Comparison of ENCODE assay signal across 1 cellular context in the genomic region with DNA sequence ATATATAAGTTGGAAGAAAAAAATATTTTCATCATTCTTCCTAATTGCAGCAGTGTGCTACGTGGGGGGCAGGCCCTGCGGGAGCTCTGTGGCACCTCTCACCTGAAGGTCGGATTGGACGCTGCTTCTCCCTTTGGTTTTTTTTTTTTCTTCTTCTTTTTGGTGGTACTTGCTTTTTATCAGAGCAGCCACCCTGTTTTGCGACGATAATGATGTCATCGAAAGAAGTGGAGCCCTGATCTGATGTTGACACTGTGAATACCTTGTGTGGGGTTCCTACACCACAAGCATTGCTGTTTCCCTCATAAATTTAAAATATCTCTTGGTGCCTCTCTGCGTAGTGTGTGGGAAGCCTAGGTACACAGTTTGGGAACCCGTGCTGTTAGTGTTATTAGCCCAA.
TF ChIP-seq lines count a peak whose summit lies in the region.

No MANE protein-coding gene starts in this region.

TF ChIP-seq in K562, 482 proteins besides CTCF, POLR2A, EP300 and RAD21 (continued from another document):
- TF ChIP-seq, protein P1, sequence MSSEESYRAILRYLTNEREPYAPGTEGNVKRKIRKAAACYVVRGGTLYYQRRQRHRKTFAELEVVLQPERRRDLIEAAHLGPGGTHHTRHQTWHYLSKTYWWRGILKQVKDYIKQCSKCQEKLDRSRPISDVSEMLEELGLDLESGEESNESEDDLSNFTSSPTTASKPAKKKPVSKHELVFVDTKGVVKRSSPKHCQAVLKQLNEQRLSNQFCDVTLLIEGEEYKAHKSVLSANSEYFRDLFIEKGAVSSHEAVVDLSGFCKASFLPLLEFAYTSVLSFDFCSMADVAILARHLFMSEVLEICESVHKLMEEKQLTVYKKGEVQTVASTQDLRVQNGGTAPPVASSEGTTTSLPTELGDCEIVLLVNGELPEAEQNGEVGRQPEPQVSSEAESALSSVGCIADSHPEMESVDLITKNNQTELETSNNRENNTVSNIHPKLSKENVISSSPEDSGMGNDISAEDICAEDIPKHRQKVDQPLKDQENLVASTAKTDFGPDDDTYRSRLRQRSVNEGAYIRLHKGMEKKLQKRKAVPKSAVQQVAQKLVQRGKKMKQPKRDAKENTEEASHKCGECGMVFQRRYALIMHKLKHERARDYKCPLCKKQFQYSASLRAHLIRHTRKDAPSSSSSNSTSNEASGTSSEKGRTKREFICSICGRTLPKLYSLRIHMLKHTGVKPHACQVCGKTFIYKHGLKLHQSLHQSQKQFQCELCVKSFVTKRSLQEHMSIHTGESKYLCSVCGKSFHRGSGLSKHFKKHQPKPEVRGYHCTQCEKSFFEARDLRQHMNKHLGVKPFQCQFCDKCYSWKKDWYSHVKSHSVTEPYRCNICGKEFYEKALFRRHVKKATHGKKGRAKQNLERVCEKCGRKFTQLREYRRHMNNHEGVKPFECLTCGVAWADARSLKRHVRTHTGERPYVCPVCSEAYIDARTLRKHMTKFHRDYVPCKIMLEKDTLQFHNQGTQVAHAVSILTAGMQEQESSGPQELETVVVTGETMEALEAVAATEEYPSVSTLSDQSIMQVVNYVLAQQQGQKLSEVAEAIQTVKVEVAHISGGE (CRISPR knock-in tag; IDR thresholded peaks at IDR 0.05): no peak
- no peak for TF ChIP-seq SMARCA5 (IDR thresholded peaks at IDR 0.05)
- TF ChIP-seq, protein P2, sequence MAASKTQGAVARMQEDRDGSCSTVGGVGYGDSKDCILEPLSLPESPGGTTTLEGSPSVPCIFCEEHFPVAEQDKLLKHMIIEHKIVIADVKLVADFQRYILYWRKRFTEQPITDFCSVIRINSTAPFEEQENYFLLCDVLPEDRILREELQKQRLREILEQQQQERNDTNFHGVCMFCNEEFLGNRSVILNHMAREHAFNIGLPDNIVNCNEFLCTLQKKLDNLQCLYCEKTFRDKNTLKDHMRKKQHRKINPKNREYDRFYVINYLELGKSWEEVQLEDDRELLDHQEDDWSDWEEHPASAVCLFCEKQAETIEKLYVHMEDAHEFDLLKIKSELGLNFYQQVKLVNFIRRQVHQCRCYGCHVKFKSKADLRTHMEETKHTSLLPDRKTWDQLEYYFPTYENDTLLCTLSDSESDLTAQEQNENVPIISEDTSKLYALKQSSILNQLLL (CRISPR knock-in tag; IDR thresholded peaks at IDR 0.05; ENCODE audit: borderline replicate concordance): no peak
- TF ChIP-seq VEZF1 (CRISPR knock-in tag; IDR thresholded peaks at IDR 0.05): 0 out of 2 replicates have a peak, but pooled peaks have one; percentile 24
- no peak for TF ChIP-seq ZNF253 (CRISPR knock-in tag; conservative IDR thresholded peaks at IDR 0.05)
- TF ChIP-seq NR2C1 (IDR thresholded peaks at IDR 0.05): no peak
- no peak for TF ChIP-seq NR2C1 (tag; IDR thresholded peaks at IDR 0.05)
- TF ChIP-seq, protein P3, sequence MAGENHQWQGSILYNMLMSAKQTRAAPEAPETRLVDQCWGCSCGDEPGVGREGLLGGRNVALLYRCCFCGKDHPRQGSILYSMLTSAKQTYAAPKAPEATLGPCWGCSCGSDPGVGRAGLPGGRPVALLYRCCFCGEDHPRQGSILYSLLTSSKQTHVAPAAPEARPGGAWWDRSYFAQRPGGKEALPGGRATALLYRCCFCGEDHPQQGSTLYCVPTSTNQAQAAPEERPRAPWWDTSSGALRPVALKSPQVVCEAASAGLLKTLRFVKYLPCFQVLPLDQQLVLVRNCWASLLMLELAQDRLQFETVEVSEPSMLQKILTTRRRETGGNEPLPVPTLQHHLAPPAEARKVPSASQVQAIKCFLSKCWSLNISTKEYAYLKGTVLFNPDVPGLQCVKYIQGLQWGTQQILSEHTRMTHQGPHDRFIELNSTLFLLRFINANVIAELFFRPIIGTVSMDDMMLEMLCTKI (IDR thresholded peaks at IDR 0.05; ENCODE audit: partially characterized antibody): no peak
- peak; percentile 69 for TF ChIP-seq NBN (IDR thresholded peaks at IDR 0.05; ENCODE audit: low read depth)
- peak in 1 of 2 experiments; percentile 75; a peak in 2 of 4 replicates for TF ChIP-seq HDAC1 (IDR thresholded peaks at IDR 0.05)
- TF ChIP-seq SNIP1 (IDR thresholded peaks at IDR 0.05; ENCODE audit: low read depth): no peak
- TF ChIP-seq ZNF124 (CRISPR knock-in tag; IDR thresholded peaks at IDR 0.05): no peak
- TF ChIP-seq NONO (IDR thresholded peaks at IDR 0.05; ENCODE audit: low read depth in 2 of 2, low read length in 1 of 2): no peak
- no peak for TF ChIP-seq TARDBP (IDR thresholded peaks at IDR 0.05)
- no peak for TF ChIP-seq PCBP2 (IDR thresholded peaks at IDR 0.05; ENCODE audit: low read depth, low read length, poor library complexity, severe bottlenecking)
- no peak for TF ChIP-seq SMC3 (conservative IDR thresholded peaks at IDR 0.05; ENCODE audit: insufficient read depth, low read depth, low read length)
- no peak for TF ChIP-seq THRAP3 (IDR thresholded peaks at IDR 0.05; ENCODE audit: borderline replicate concordance)
- TF ChIP-seq, protein P4, sequence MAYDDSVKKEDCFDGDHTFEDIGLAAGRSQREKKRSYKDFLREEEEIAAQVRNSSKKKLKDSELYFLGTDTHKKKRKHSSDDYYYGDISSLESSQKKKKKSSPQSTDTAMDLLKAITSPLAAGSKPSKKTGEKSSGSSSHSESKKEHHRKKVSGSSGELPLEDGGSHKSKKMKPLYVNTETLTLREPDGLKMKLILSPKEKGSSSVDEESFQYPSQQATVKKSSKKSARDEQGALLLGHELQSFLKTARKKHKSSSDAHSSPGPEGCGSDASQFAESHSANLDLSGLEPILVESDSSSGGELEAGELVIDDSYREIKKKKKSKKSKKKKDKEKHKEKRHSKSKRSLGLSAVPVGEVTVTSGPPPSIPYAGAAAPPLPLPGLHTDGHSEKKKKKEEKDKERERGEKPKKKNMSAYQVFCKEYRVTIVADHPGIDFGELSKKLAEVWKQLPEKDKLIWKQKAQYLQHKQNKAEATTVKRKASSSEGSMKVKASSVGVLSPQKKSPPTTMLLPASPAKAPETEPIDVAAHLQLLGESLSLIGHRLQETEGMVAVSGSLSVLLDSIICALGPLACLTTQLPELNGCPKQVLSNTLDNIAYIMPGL (CRISPR knock-in tag; IDR thresholded peaks at IDR 0.05): no peak
- TF ChIP-seq KLF1 (tag; IDR thresholded peaks at IDR 0.05): no peak
- TF ChIP-seq CAMTA2 (CRISPR knock-in tag; conservative IDR thresholded peaks at IDR 0.05): no peak
- no peak for TF ChIP-seq CBX1 (IDR thresholded peaks at IDR 0.05; ENCODE audit: low read depth)
- peak; percentile 90 for TF ChIP-seq ARID1B (IDR thresholded peaks at IDR 0.05)
- TF ChIP-seq, protein P5, sequence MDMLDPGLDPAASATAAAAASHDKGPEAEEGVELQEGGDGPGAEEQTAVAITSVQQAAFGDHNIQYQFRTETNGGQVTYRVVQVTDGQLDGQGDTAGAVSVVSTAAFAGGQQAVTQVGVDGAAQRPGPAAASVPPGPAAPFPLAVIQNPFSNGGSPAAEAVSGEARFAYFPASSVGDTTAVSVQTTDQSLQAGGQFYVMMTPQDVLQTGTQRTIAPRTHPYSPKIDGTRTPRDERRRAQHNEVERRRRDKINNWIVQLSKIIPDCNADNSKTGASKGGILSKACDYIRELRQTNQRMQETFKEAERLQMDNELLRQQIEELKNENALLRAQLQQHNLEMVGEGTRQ (CRISPR knock-in tag; IDR thresholded peaks at IDR 0.05): no peak
- TF ChIP-seq ARNT (IDR thresholded peaks at IDR 0.05): no peak; a peak in 2 of 4 replicates
